Comparison of ENCODE assay signal across 11 cellular contexts in genomic region chr15:32407904-32408303, GRCh38. TPM values are rescaled to one million over a fixed set of nuclear protein-coding genes. Genes with fewer than 3 reads are reported as not detected.
DNase-seq lines count a peak whose midpoint lies in the region; ATAC-seq and TF ChIP-seq lines count a peak whose summit lies in the region.
"Not testable (repeated sequence)": the region's sequence is repeated elsewhere in the genome, so short reads cannot be mapped to it uniquely, and the experiment has no call there.
"Had no signal": no experiment of that assay in that cellular context is flagged by ENCODE, and none has a peak within 500 bp of the region (broad histone marks: within the 10 kb centered on the region; RNA-seq: fewer than 3 reads in every experiment).

No MANE protein-coding gene starts in this region.

- not testable (repeated sequence) for H4K20me1 ChIP-seq in OCI-LY7 (ENCODE audit: insufficient read depth, low read length)

- not testable (repeated sequence) for ATAC-seq in thoracic aorta (ENCODE audit: insufficient number of reproducible peaks, low FRiP score, low read depth)

- TF ChIP-seq CTCF in AG04450 (IDR thresholded peaks at IDR 0.05; ENCODE audit: low read depth, low read length) (peak; percentile 10), GM12864 (IDR thresholded peaks at IDR 0.05; ENCODE audit: low read depth, low read length, missing control alignments) (peak; percentile 6), OCI-LY7 (conservative IDR thresholded peaks at IDR 0.05; ENCODE audit: low read length) (peak; percentile 46; the same call in 1 of the 2 replicates), astrocyte of the cerebellum (IDR thresholded peaks at IDR 0.05; ENCODE audit: low read depth, low read length, missing control alignments) (peak; percentile 16), epithelial cell of esophagus (IDR thresholded peaks at IDR 0.05; ENCODE audit: insufficient read depth, low read depth, low read length, missing control alignments) (peak; percentile 18), nephron (IDR thresholded peaks at IDR 0.05; ENCODE audit: unreplicated experiment in 3 of 3) (peak; percentile 33 to 38 (median 37)), thoracic aorta (IDR thresholded peaks at IDR 0.05) (peak; percentile 42)

- not testable (repeated sequence) for H3K9me3 ChIP-seq in AG04450 (ENCODE audit: control insufficient read depth, insufficient read depth, low read length); OCI-LY7 (ENCODE audit: low read length); thoracic aorta

- POLR2A ChIA-PET in AG04450 (lab: Yijun Ruan, JAX); OCI-LY7 (lab: Charles Lee): not testable (repeated sequence)

- H3K4me3 ChIP-seq in AG04450 (ENCODE audit: low read depth, low read length); GM12864 (ENCODE audit: low read depth, low read length); OCI-LY7 (ENCODE audit: low read depth, low read length, poor library complexity, severe bottlenecking); astrocyte of the cerebellum (ENCODE audit: low read depth, low read length); epithelial cell of esophagus (ENCODE audit: low read length); thoracic aorta: not testable (repeated sequence)

- H3K27ac ChIP-seq in AG04450 (ENCODE audit: low read depth, low read length); OCI-LY7 (ENCODE audit: low read depth, low read length, poor library complexity, severe bottlenecking); thoracic aorta: not testable (repeated sequence)

- H3K9me2 ChIP-seq in OCI-LY7 (ENCODE audit: insufficient read depth, low read length), result not testable (repeated sequence)

- H2AFZ ChIP-seq in OCI-LY7 (ENCODE audit: low read length), result not testable (repeated sequence)

- intact Hi-C loops in OCI-LY7 (cut with micrococcal nuclease; ENCODE audit: unreplicated experiment), result not testable (repeated sequence)

- not testable (repeated sequence) for H3K27me3 ChIP-seq in AG04450 (ENCODE audit: control insufficient read depth, insufficient read depth, low read length); thoracic aorta (replicated peaks; ENCODE audit: insufficient read depth)

- H3K79me2 ChIP-seq in OCI-LY7 (ENCODE audit: insufficient read depth, low read depth, low read length), result not testable (repeated sequence)

- H3K4me3 Mint-ChIP-seq in immature natural killer cell, nephron: not testable (repeated sequence)

- H3K4me2 ChIP-seq in OCI-LY7 (ENCODE audit: low read length), result not testable (repeated sequence)

- H3K27me3 Mint-ChIP-seq in immature natural killer cell (ENCODE audit: low read depth in 3 of 3); nephron (ENCODE audit: low read depth): not testable (repeated sequence)

- not testable (repeated sequence) for H3K4me1 Mint-ChIP-seq in immature natural killer cell, nephron

- H3K9me3 Mint-ChIP-seq in immature natural killer cell, nephron: not testable (repeated sequence)

- not testable (repeated sequence) for H3K36me3 ChIP-seq in OCI-LY7 (ENCODE audit: insufficient read depth, low read length); thoracic aorta

- not testable (repeated sequence) for BruUV-seq in OCI-LY7 (replicated peaks; lab: Mats Ljungman, UMichigan)

- H3K36me3 Mint-ChIP-seq in immature natural killer cell; nephron (ENCODE audit: low read depth): not testable (repeated sequence)

- H3K27ac Mint-ChIP-seq in immature natural killer cell, nephron: not testable (repeated sequence)

- CTCF ChIA-PET in AG04450 (lab: Charles Lee); OCI-LY7 (lab: Charles Lee; ENCODE audit: unreplicated experiment): not testable (repeated sequence)

- in situ Hi-C loops in astrocyte of the cerebellum (cut with HindIII; ENCODE audit: low sequenced_read_pairs), result not testable (repeated sequence)

- not testable (repeated sequence) for DNase-seq in AG04450 (ENCODE audit: low read depth, low spot score); GM12864 (ENCODE audit: low read depth); OCI-LY7 (ENCODE audit: low spot score); astrocyte of the cerebellum (ENCODE audit: low read depth); epithelial cell of esophagus (ENCODE audit: low read depth); thoracic aorta (ENCODE audit: low spot score)
- DNase-seq in immature natural killer cell, result peak; percentile 17 to 40 (median 32)

- H3K4me1 ChIP-seq in OCI-LY7 (ENCODE audit: insufficient read depth, low read length, poor library complexity, severe bottlenecking); thoracic aorta (ENCODE audit: control insufficient read depth in 1 of 2, low read depth in 2 of 2): not testable (repeated sequence)

RNA-seq across cellular contexts. Expression of gene GOLGA8K, which starts 4.8 kb away (rescaled TPM):
- polyA plus RNA-seq in AG04450 (2011; rRNA removed) (not detected in 2 replicates), immature natural killer cell (not detected)
- polyA minus RNA-seq in AG04450 (2011; rRNA and poly(A)+ RNA removed), result not detected in 2 replicates
- total RNA-seq in OCI-LY7 (2014; rRNA removed; shearing (Covaris generic)), result not detected in 2 replicates
- total RNA-seq in OCI-LY7 (2022) (0.46 TPM in 1 of 2 replicates, not detected in the other), thoracic aorta (under 1 TPM in 1 of 2 donors, not detected in 1; 0.41 TPM)
- total RNA-seq: Calu3 had no signal

RNA-seq across cellular contexts. Expression of gene GOLGA8O, which starts 47.5 kb away (rescaled TPM):
- polyA plus RNA-seq in AG04450 (2011; rRNA removed) (not detected in 2 replicates), immature natural killer cell (10 to 100 TPM in 1 of 3 donors, 1 to 10 TPM in 2; 2.3 to 17.1 (median 7.1) TPM)
- polyA minus RNA-seq in AG04450 (2011; rRNA and poly(A)+ RNA removed), result not detected in 2 replicates
- total RNA-seq in OCI-LY7 (2014; rRNA removed; shearing (Covaris generic)), result 0.44 TPM in 1 of 2 replicates, not detected in the other
- total RNA-seq in OCI-LY7 (2022) (0.23 and 0.35 TPM in 2 replicates), thoracic aorta (1 to 10 TPM in 1 of 2 donors, not detected in 1; 2.4 TPM)
- total RNA-seq: Calu3, SK-MEL-5, WTC11 had no signal
